ENCODE assay signal across 27 cellular contexts in genomic region chr1:2043886-2044285, GRCh38. TPM values are rescaled to one million over a fixed set of nuclear protein-coding genes. Genes with fewer than 3 reads are reported as not detected.
DNase-seq lines count a peak whose midpoint lies in the region; ATAC-seq and TF ChIP-seq lines count a peak whose summit lies in the region.
"Had no signal": no experiment of that assay in that cellular context is flagged by ENCODE, and none has a peak within 500 bp of the region (broad histone marks: within the 10 kb centered on the region; RNA-seq: fewer than 3 reads in every experiment).

No MANE protein-coding gene starts in this region.

- H3K9me3 ChIP-seq in trophoblast cell (ENCODE audit: insufficient read depth, low read depth, low read length): peaks cover 2% of the 10 kb centered on the region
- H3K9me3 ChIP-seq: colonic mucosa, neutrophil had no signal

- no peak for DNase-seq in activated naive CD4-positive, alpha-beta T cell treated with anti-CD3 and anti-CD28 coated beads, Interleukin-2, amount 50 U/mL, for 72 hours (ENCODE audit: low spot score in 2 of 2)
- DNase-seq in activated B cell treated with CpG ODN at 0.5 μM for 24 hours (no peak), immature natural killer cell (no peak), type B pancreatic cell (ENCODE audit: extremely low spot score, unreplicated experiment) (no peak), NCI-H187 (lab: John Stamatoyannopoulos, UW) (no peak), trophoblast cell (no peak)
- DNase-seq: activated CD4-positive, CD25-positive, alpha-beta regulatory T cell; activated CD8-positive, alpha-beta memory T cell treated with anti-CD3 and anti-CD28 coated beads, Interleukin-2, amount 10 ng/mL, durations not matched to agents 7 days and 5 days; activated gamma-delta T cell treated with Interleukin-2 at 50 U/mL for 16 hours; colonic mucosa; COR-L47; HCEC 1CT; islet precursor cell; MV-4-11; NCI-H1930; NCI-H510A treated with DMSO at 0.1 percent for 48 hours; retina; SW 1271 had no signal

- no peak overlapping the region for H2AFZ ChIP-seq in trophoblast cell (ENCODE audit: insufficient read depth, low read length, poor library complexity)

- POLR2A ChIA-PET in activated B cell treated with CpG ODN at 0.5 μM for 24 hours (lab: Charles Lee): interaction anchor here (1.0 kb wide), 1 partner anchor 503 kb away, joined by 3 read pairs; no protein-coding TSS in a partner anchor

- peak overlapping the region; percentile 67 for H3K27ac Mint-ChIP-seq in activated naive CD4-positive, alpha-beta T cell treated with anti-CD3 and anti-CD28 coated beads, Interleukin-2, amount 50 U/mL, for 24 hours
- peak overlapping the region in 1 of 2 donors; percentile 37 for H3K27ac Mint-ChIP-seq in activated naive CD4-positive, alpha-beta T cell treated with anti-CD3 and anti-CD28 coated beads, Interleukin-2, amount 50 U/mL, for 72 hours
- no peak overlapping the region for H3K27ac Mint-ChIP-seq in activated B cell treated with CpG ODN at 0.5 μM for 24 hours
- peak overlapping the region in 1 of 6 donors; percentile 5 for H3K27ac Mint-ChIP-seq in immature natural killer cell
- peak overlapping the region; percentile 15 for H3K27ac Mint-ChIP-seq in type B pancreatic cell
- H3K27ac Mint-ChIP-seq: activated CD8-positive, alpha-beta memory T cell treated with anti-CD3 and anti-CD28 coated beads, Interleukin-2, amount 10 ng/mL, durations not matched to agents 7 days and 5 days had no signal

- no peak overlapping the region for H3K4me3 ChIP-seq in trophoblast cell (ENCODE audit: low read depth, low read length)
- H3K4me3 ChIP-seq: colonic mucosa, K562 had no signal

- H2BK5ac ChIP-seq in trophoblast cell (ENCODE audit: low read depth, low read length, poor library complexity): no peak overlapping the region

- no peak overlapping the region for H2AK5ac ChIP-seq in trophoblast cell (ENCODE audit: low read length)

- H3K4me1 ChIP-seq in trophoblast cell (ENCODE audit: control insufficient read depth in 1 of 2, insufficient read depth in 2 of 2, low read length in 2 of 2): peaks cover 0 to 2% of the 10 kb centered on the region in 2 experiments

- no peak for ATAC-seq in activated naive CD4-positive, alpha-beta T cell treated with anti-CD3 and anti-CD28 coated beads, Interleukin-2, amount 50 U/mL, for 72 hours
- ATAC-seq in activated B cell treated with CpG ODN at 0.5 μM for 24 hours (ENCODE audit: low read depth) (no peak), HG02938 (IDR thresholded peaks at IDR 0.05; ENCODE audit: unreplicated experiment) (no peak)

- H3K14ac ChIP-seq in trophoblast cell (ENCODE audit: low read length): no peak overlapping the region

- no peak overlapping the region for H4K91ac ChIP-seq in trophoblast cell (ENCODE audit: low read depth, low read length)

- no peak overlapping the region for H3K27ac ChIP-seq in trophoblast cell (ENCODE audit: low read depth, low read length)
- H3K27ac ChIP-seq: colonic mucosa, HL-60, neutrophil, tibial nerve had no signal

- intact Hi-C loops in activated B cell treated with CpG ODN at 0.5 μM for 24 hours (cut with micrococcal nuclease): loop anchor here (1.0 kb wide), 2 partner anchors 84 to 100 kb away; no protein-coding TSS in a partner anchor

- no peaks in the 10 kb centered on the region for H3K79me2 ChIP-seq in trophoblast cell (ENCODE audit: control insufficient read depth, insufficient read depth, low read length, poor library complexity)

- peaks cover 3% of the 10 kb centered on the region for H3K27me3 Mint-ChIP-seq in activated naive CD4-positive, alpha-beta T cell treated with anti-CD3 and anti-CD28 coated beads, Interleukin-2, amount 50 U/mL, for 24 hours
- H3K27me3 Mint-ChIP-seq in activated B cell treated with CpG ODN at 0.5 μM for 24 hours (peaks cover 9% of the 10 kb centered on the region), immature natural killer cell (ENCODE audit: low read depth in 3 of 3) (peaks cover 1 to 6% (median 5%) of the 10 kb centered on the region in 3 donors), type B pancreatic cell (peaks cover 29% of the 10 kb centered on the region)

- H3K4me3 Mint-ChIP-seq in activated naive CD4-positive, alpha-beta T cell treated with anti-CD3 and anti-CD28 coated beads, Interleukin-2, amount 50 U/mL, for 24 hours: peak overlapping the region; percentile 78
- H3K4me3 Mint-ChIP-seq in activated B cell treated with CpG ODN at 0.5 μM for 24 hours (peak overlapping the region; percentile 33), immature natural killer cell (peak overlapping the region; percentile 2 to 67 (median 40)), type B pancreatic cell (peak overlapping the region; percentile 69)

- TF ChIP-seq CTCF in activated B cell treated with CpG ODN at 0.5 μM for 24 hours (IDR thresholded peaks at IDR 0.05): no peak
- no peak for TF ChIP-seq CTCF in type B pancreatic cell (conservative IDR thresholded peaks at IDR 0.05)

- H4K12ac ChIP-seq in trophoblast cell (ENCODE audit: low read depth, low read length): no peak overlapping the region

- H3K18ac ChIP-seq in trophoblast cell (ENCODE audit: low read length): no peak overlapping the region

- WGBS in trophoblast cell (ENCODE audit: extremely low coverage, insufficient coverage, insufficient read length): no CpG with 5 or more reads among the region's 4 CpGs

- no peaks in the 10 kb centered on the region for H3K79me1 ChIP-seq in trophoblast cell (ENCODE audit: low read length)

- no peak overlapping the region for H4K8ac ChIP-seq in trophoblast cell (ENCODE audit: low read depth, low read length)

- no peak overlapping the region for H3K9ac ChIP-seq in trophoblast cell (ENCODE audit: low read length)

- H3K4me1 Mint-ChIP-seq in activated naive CD4-positive, alpha-beta T cell treated with anti-CD3 and anti-CD28 coated beads, Interleukin-2, amount 50 U/mL, for 24 hours: peaks cover 18% of the 10 kb centered on the region
- H3K4me1 Mint-ChIP-seq in activated B cell treated with CpG ODN at 0.5 μM for 24 hours (peaks cover 14% of the 10 kb centered on the region), immature natural killer cell (peaks cover 12 to 22% of the 10 kb centered on the region in 2 donors), type B pancreatic cell (ENCODE audit: unreplicated experiment) (peaks cover 6% of the 10 kb centered on the region)

- H3K36me3 Mint-ChIP-seq in activated naive CD4-positive, alpha-beta T cell treated with anti-CD3 and anti-CD28 coated beads, Interleukin-2, amount 50 U/mL, for 24 hours: no peaks in the 10 kb centered on the region
- no peaks in the 10 kb centered on the region for H3K36me3 Mint-ChIP-seq in activated naive CD4-positive, alpha-beta T cell treated with anti-CD3 and anti-CD28 coated beads, Interleukin-2, amount 50 U/mL, for 72 hours
- H3K36me3 Mint-ChIP-seq in activated B cell treated with CpG ODN at 0.5 μM for 24 hours (ENCODE audit: low read depth) (no peaks in the 10 kb centered on the region), immature natural killer cell (no peaks in the 10 kb centered on the region), type B pancreatic cell (no peaks in the 10 kb centered on the region)
- H3K36me3 Mint-ChIP-seq: activated CD8-positive, alpha-beta memory T cell treated with anti-CD3 and anti-CD28 coated beads, Interleukin-2, amount 10 ng/mL, durations not matched to agents 7 days and 5 days had no signal

- no peak overlapping the region for H2BK12ac ChIP-seq in trophoblast cell (ENCODE audit: low read length)

- no peak overlapping the region for H3K4ac ChIP-seq in trophoblast cell (ENCODE audit: low read depth, low read length)

- no peak overlapping the region for H2BK120ac ChIP-seq in trophoblast cell (ENCODE audit: insufficient read depth, low read length, poor library complexity)

- H3K9me3 Mint-ChIP-seq in activated naive CD4-positive, alpha-beta T cell treated with anti-CD3 and anti-CD28 coated beads, Interleukin-2, amount 50 U/mL, for 24 hours: no peaks in the 10 kb centered on the region
- H3K9me3 Mint-ChIP-seq in activated naive CD4-positive, alpha-beta T cell treated with anti-CD3 and anti-CD28 coated beads, Interleukin-2, amount 50 U/mL, for 72 hours: no peaks in the 10 kb centered on the region
- H3K9me3 Mint-ChIP-seq in activated B cell treated with CpG ODN at 0.5 μM for 24 hours: no peaks in the 10 kb centered on the region
- H3K9me3 Mint-ChIP-seq in immature natural killer cell: no peaks in the 10 kb centered on the region
- no peaks in the 10 kb centered on the region for H3K9me3 Mint-ChIP-seq in type B pancreatic cell

- no peaks in the 10 kb centered on the region for H3K27me3 ChIP-seq in trophoblast cell (ENCODE audit: insufficient read depth, low read length)

- no peak overlapping the region for H3K4me2 ChIP-seq in trophoblast cell (ENCODE audit: low read length)

- no peak overlapping the region for H3K23ac ChIP-seq in trophoblast cell (ENCODE audit: low read length)

- no peaks in the 10 kb centered on the region for H3K36me3 ChIP-seq in trophoblast cell (ENCODE audit: control insufficient read depth in 1 of 2, insufficient read depth in 2 of 2, low read length in 2 of 2)
- H3K36me3 ChIP-seq: colonic mucosa, neutrophil, tibial nerve had no signal

- CTCF ChIA-PET in activated B cell treated with CpG ODN at 0.5 μM for 24 hours (lab: Charles Lee): interaction anchor here (1.1 to 2.7 kb wide), 7 partner anchors 13 to 130 kb away, joined by 3 to 18 read pairs (median 7); no protein-coding TSS in a partner anchor

RNA-seq across cellular contexts. Expression of gene PRKCZ, which starts 6.3 kb away (rescaled TPM):
- 10 to 100 TPM; 11.8 to 22.4 TPM for total RNA-seq in activated naive CD4-positive, alpha-beta T cell treated with anti-CD3 and anti-CD28 coated beads, Interleukin-2, amount 50 U/mL, for 72 hours
- 20.5 and 28.5 TPM in 2 replicates for total RNA-seq in activated B cell treated with CpG ODN at 0.5 μM for 24 hours
- polyA plus RNA-seq in immature natural killer cell: 10 to 100 TPM in 1 of 3 donors, 1 to 10 TPM in 2; 7.5 to 14.0 (median 9.4) TPM
- 33.2 and 64.4 TPM in 2 replicates for total RNA-seq in type B pancreatic cell (ENCODE audit: low replicate concordance)
- 232 and 240 TPM in 2 replicates for polyA plus RNA-seq in trophoblast cell (2013)

RNA-seq across cellular contexts. Expression of gene GABRD, which starts 24.7 kb away (rescaled TPM):
- total RNA-seq in activated naive CD4-positive, alpha-beta T cell treated with anti-CD3 and anti-CD28 coated beads, Interleukin-2, amount 50 U/mL, for 72 hours: not detected
- total RNA-seq in activated B cell treated with CpG ODN at 0.5 μM for 24 hours (not detected in 2 replicates), type B pancreatic cell (ENCODE audit: low replicate concordance) (0.43 and 2.0 TPM in 2 replicates)
- not detected for polyA plus RNA-seq in immature natural killer cell
- 0.05 and 0.08 TPM in 2 replicates for polyA plus RNA-seq in trophoblast cell (2013)
- total RNA-seq: activated CD8-positive, alpha-beta memory T cell treated with anti-CD3 and anti-CD28 coated beads, Interleukin-2, amount 10 ng/mL, durations not matched to agents 7 days and 5 days; endothelial cell of umbilical vein had no signal
- polyA plus RNA-seq: AG04450, endothelial cell of umbilical vein, K562 had no signal

RNA-seq across cellular contexts. Expression of gene CFAP74, which starts 40.3 kb away (rescaled TPM):
- total RNA-seq in activated naive CD4-positive, alpha-beta T cell treated with anti-CD3 and anti-CD28 coated beads, Interleukin-2, amount 50 U/mL, for 72 hours: not detected
- total RNA-seq in activated B cell treated with CpG ODN at 0.5 μM for 24 hours: not detected in 2 replicates
- polyA plus RNA-seq in immature natural killer cell: not detected
- total RNA-seq in type B pancreatic cell (ENCODE audit: low replicate concordance): 0.76 and 1.5 TPM in 2 replicates
- 0.03 and 0.15 TPM in 2 replicates for polyA plus RNA-seq in trophoblast cell (2013)
- total RNA-seq: activated CD8-positive, alpha-beta memory T cell treated with anti-CD3 and anti-CD28 coated beads, Interleukin-2, amount 10 ng/mL, durations not matched to agents 7 days and 5 days; endothelial cell of umbilical vein; lung microvascular endothelial cell; tibial nerve had no signal
- polyA plus RNA-seq: AG04450, endothelial cell of umbilical vein had no signal
